13 cellular contexts compared by ENCODE assay signal in the genomic region with DNA sequence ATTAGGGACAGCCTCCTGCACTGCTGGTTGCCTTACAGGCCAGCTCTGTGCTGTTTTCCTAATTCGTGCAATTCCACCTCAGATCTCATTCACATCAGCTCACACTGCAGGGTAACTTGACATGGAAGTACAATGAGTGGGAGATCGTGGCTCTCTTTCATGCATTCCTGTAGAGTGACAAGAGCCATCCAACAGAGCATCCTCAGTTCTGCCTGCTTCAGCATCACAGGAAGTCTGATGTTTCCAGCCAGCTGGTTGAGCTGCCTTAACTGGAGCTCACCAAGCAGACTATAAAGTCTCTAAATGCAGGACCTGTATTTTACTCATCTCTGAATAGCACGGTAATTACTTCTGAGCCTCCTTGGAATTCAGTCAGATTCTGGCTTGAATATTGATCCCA. TPM values are rescaled to one million over a fixed set of nuclear protein-coding genes. Genes with fewer than 3 reads are reported as not detected.
DNase-seq lines count a peak whose midpoint lies in the region; ATAC-seq and TF ChIP-seq lines count a peak whose summit lies in the region.
"Had no signal": no experiment of that assay in that cellular context is flagged by ENCODE, and none has a peak within 500 bp of the region (broad histone marks: within the 10 kb centered on the region; RNA-seq: fewer than 3 reads in every experiment).

No MANE protein-coding gene starts in this region.

- no peaks in the 10 kb centered on the region for H3K9me2 ChIP-seq in PC-9 (ENCODE audit: insufficient read depth)

- H3K4me2 ChIP-seq in PC-9: peak overlapping the region; percentile 87

- H3K79me2 ChIP-seq in PC-9 (ENCODE audit: low read depth): peaks cover 18% of the 10 kb centered on the region

- no TSS peak for BruUV-seq in PC-9 (replicated peaks; lab: Mats Ljungman, UMichigan)

- H3K27me3 ChIP-seq in CD8-positive, alpha-beta memory T cell (ENCODE audit: insufficient read depth, low read length, poor library complexity, severe bottlenecking): no peaks in the 10 kb centered on the region
- no peaks in the 10 kb centered on the region for H3K27me3 ChIP-seq in PC-9 (ENCODE audit: insufficient read depth, low read depth)
- H3K27me3 ChIP-seq: upper lobe of left lung had no signal

- no peaks in the 10 kb centered on the region for H3K9me3 ChIP-seq in CD8-positive, alpha-beta memory T cell (ENCODE audit: low read length)
- H3K9me3 ChIP-seq in PC-9 (ENCODE audit: insufficient read depth, low read depth): no peaks in the 10 kb centered on the region
- H3K9me3 ChIP-seq: upper lobe of left lung had no signal

- intact Hi-C loops in PC-9 (cut with micrococcal nuclease; ENCODE audit: unreplicated experiment): loop anchor here (5.0 to 10.0 kb wide), 2 partner anchors 390 to 677 kb away; partner anchors contain the start of gene INTS14

- no peak overlapping the region for H3K27ac ChIP-seq in CD8-positive, alpha-beta memory T cell (ENCODE audit: low read depth, low read length)
- no peak overlapping the region for H3K27ac ChIP-seq in PC-9

- no peaks in the 10 kb centered on the region for H3K9me3 Mint-ChIP-seq in CD8-positive, alpha-beta memory T cell

- H3K27me3 Mint-ChIP-seq in CD8-positive, alpha-beta memory T cell: no peaks in the 10 kb centered on the region

- DNase-seq in AG08395 (ENCODE audit: low spot score) (peak; percentile 13), PC-9 (no peak), medulla oblongata (ENCODE audit: extremely low spot score) (peak; percentile 35), putamen (ENCODE audit: low spot score) (no peak), activated gamma-delta T cell treated with Interleukin-2 at 50 U/mL for 16 hours (no peak)
- no peak for DNase-seq in CD8-positive, alpha-beta memory T cell
- DNase-seq: activated effector memory CD4-positive, alpha-beta T cell treated with anti-CD3 and anti-CD28 coated beads, Interleukin-2, amount 50 U/mL, for 16 hours; NCI-H187 treated with DMSO at 0.1 percent for 48 hours; upper lobe of left lung had no signal

- ATAC-seq in activated CD4-positive, CD25-positive, alpha-beta regulatory T cell treated with anti-CD3 and anti-CD28 coated beads, Interleukin-2, amount 50 U/mL, for 24 hours: no peak
- no peak for ATAC-seq in HG02938 (IDR thresholded peaks at IDR 0.05; ENCODE audit: unreplicated experiment)

- H4K20me1 ChIP-seq in PC-9 (ENCODE audit: insufficient read depth): no peaks in the 10 kb centered on the region

- H3K36me3 ChIP-seq in CD8-positive, alpha-beta memory T cell (ENCODE audit: insufficient read depth, low read length): no peaks in the 10 kb centered on the region
- H3K36me3 ChIP-seq in PC-9 (ENCODE audit: low read depth): no peaks in the 10 kb centered on the region
- H3K36me3 ChIP-seq: upper lobe of left lung had no signal

- no peak overlapping the region for H2AFZ ChIP-seq in PC-9

- no peak for TF ChIP-seq CTCF in PC-9 (conservative IDR thresholded peaks at IDR 0.05)

- POLR2A ChIA-PET in CD8-positive, alpha-beta memory T cell (lab: Charles Lee): no interaction called here
- POLR2A ChIA-PET in PC-9 (lab: Charles Lee; ENCODE audit: unreplicated experiment): no interaction called here

- H3K4me1 ChIP-seq in CD8-positive, alpha-beta memory T cell (ENCODE audit: insufficient read depth, low read length): peaks cover 35% of the 10 kb centered on the region
- H3K4me1 ChIP-seq in PC-9 (replicated peaks; ENCODE audit: insufficient read depth): peaks cover 28% of the 10 kb centered on the region

- peaks cover 42 to 60% (median 59%) of the 10 kb centered on the region in 3 donors for H3K4me1 Mint-ChIP-seq in CD8-positive, alpha-beta memory T cell

- CTCF ChIA-PET in CD8-positive, alpha-beta memory T cell (lab: Charles Lee): interaction anchor here (0.9 to 3.7 kb wide), 2 partner anchors 207 to 423 kb away, joined by 3 to 25 read pairs; partner anchors contain the start of genes RAB11A and SNAPC5
- CTCF ChIA-PET in PC-9 (lab: Charles Lee): interaction anchor here (0.6 kb wide), 1 partner anchor 9 kb away, joined by 5 read pairs; no protein-coding TSS in a partner anchor

- peaks cover 23% of the 10 kb centered on the region for H3F3A ChIP-seq in PC-9 (ENCODE audit: insufficient read depth, low read depth)

- peak overlapping the region in 6 of 8 donors; percentile 88 to 98 (median 94) for H3K27ac Mint-ChIP-seq in CD8-positive, alpha-beta memory T cell

- H3K4me3 Mint-ChIP-seq in CD8-positive, alpha-beta memory T cell: peak overlapping the region; percentile 2 to 98 (median 85)

- peak overlapping the region; percentile 5 for H3K4me3 ChIP-seq in CD8-positive, alpha-beta memory T cell (ENCODE audit: low read length)
- no peak overlapping the region for H3K4me3 ChIP-seq in PC-9

- H3K36me3 Mint-ChIP-seq in CD8-positive, alpha-beta memory T cell: peaks cover 0 to 6% (median 0%) of the 10 kb centered on the region in 3 donors

RNA-seq across cellular contexts. Expression of gene DIS3L, which starts 1.6 kb away (rescaled TPM):
- 10 to 100 TPM; 24.7 to 26.5 TPM for total RNA-seq in CD8-positive, alpha-beta memory T cell
- polyA plus RNA-seq in CD8-positive, alpha-beta memory T cell: 42.7 TPM
- 27.7 and 31.2 TPM in 2 replicates for total RNA-seq in PC-9 (2021)

RNA-seq across cellular contexts. Expression of gene MEGF11, which starts 38.3 kb away (rescaled TPM):
- total RNA-seq in CD8-positive, alpha-beta memory T cell: not detected
- not detected for polyA plus RNA-seq in CD8-positive, alpha-beta memory T cell
- not detected in 2 replicates for total RNA-seq in PC-9 (2021)
- total RNA-seq: osteocyte had no signal
- polyA plus RNA-seq: keratinocyte had no signal

Comparison
In these comparisons a context has a peak if more than half of its experiments do, and no peak if none do; other contexts are left out.
1. DNase-seq: peak in AG08395 (single experiment) and medulla oblongata (single experiment); none in CD8-positive, alpha-beta memory T cell (0 of 5), PC-9 (0 of 2), putamen (single experiment) and activated gamma-delta T cell treated with Interleukin-2 at 50 U/mL for 16 hours (single experiment).